14 cellular contexts compared by ENCODE assay signal in the genomic region with DNA sequence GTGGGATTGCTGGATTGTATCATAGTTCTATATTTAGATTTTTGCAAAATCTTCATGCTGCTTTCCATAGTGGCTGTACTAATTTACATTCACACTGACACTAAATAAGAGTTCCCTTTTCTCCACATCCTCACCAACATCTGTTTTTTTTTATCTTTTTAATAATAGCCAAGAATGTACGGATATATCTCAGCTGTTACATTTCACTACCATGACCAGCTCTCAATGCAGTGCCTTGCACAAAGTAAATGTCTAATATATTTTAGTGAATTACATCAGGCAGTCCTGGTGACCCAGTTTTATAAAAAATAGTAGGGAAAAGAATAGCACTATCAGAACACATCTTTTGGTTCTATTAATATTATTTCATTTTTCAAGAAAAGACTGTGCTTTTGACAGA.
DNase-seq lines count a peak whose midpoint lies in the region; ATAC-seq and TF ChIP-seq lines count a peak whose summit lies in the region.
"Had no signal": no experiment of that assay in that cellular context is flagged by ENCODE, and none has a peak within 500 bp of the region (broad histone marks: within the 10 kb centered on the region; RNA-seq: fewer than 3 reads in every experiment).

No MANE protein-coding gene starts in this region.

- peaks cover 47% of the 10 kb centered on the region for H3K4me1 Mint-ChIP-seq in chondrocyte (ENCODE audit: low read depth)
- H3K4me1 Mint-ChIP-seq: CD4-positive, alpha-beta memory T cell had no signal

- H2AFZ ChIP-seq in GM23248: no peak overlapping the region

- no peak overlapping the region for H3K4me2 ChIP-seq in GM23248 (ENCODE audit: unreplicated experiment)

- TF ChIP-seq POLR2A in right lobe of liver (IDR thresholded peaks at IDR 0.05): no peak

- H3K27ac ChIP-seq in GM23248 (no peak overlapping the region), right lobe of liver (no peak overlapping the region)
- H3K27ac ChIP-seq: C4-2B had no signal

- H4K20me1 ChIP-seq in GM23248 (ENCODE audit: insufficient read depth): no peaks in the 10 kb centered on the region

- DNase-seq in GM23248 (peak; percentile 31), chondrocyte (ENCODE audit: low spot score) (no peak), fibroblast of the aortic adventitia (ENCODE audit: low read depth) (peak; percentile 57), OCI-M2 (lab: John Stamatoyannopoulos, UW; ENCODE audit: unreplicated experiment) (no peak), right lobe of liver (no peak), NCI-H510A treated with DMSO at 0.1 percent for 48 hours (lab: John Stamatoyannopoulos, UW) (no peak)
- DNase-seq: BE2C; CD4-positive, alpha-beta memory T cell; DMS79; EL; HCEC 1CT; HFFc6 had no signal

- H3K27ac Mint-ChIP-seq in chondrocyte (ENCODE audit: unreplicated experiment): peak overlapping the region; percentile 78
- H3K27ac Mint-ChIP-seq: HFFc6 had no signal

- H3K9me3 ChIP-seq in GM23248 (ENCODE audit: low read depth): no peaks in the 10 kb centered on the region
- no peaks in the 10 kb centered on the region for H3K9me3 ChIP-seq in right lobe of liver
- H3K9me3 ChIP-seq: BE2C had no signal

- no peaks in the 10 kb centered on the region for H3K27me3 Mint-ChIP-seq in chondrocyte (ENCODE audit: low read depth)

- peaks cover 47% of the 10 kb centered on the region for H3K4me1 ChIP-seq in GM23248 (ENCODE audit: insufficient read depth)
- no peaks in the 10 kb centered on the region for H3K4me1 ChIP-seq in right lobe of liver
- H3K4me1 ChIP-seq: BE2C had no signal

- no peak overlapping the region for H3K9ac ChIP-seq in GM23248

- H3K79me2 ChIP-seq in GM23248 (ENCODE audit: insufficient read depth): no peaks in the 10 kb centered on the region

- TF ChIP-seq CTCF in chondrocyte (IDR thresholded peaks at IDR 0.05) (no peak), fibroblast of the aortic adventitia (IDR thresholded peaks at IDR 0.05; ENCODE audit: insufficient read depth, low read length) (no peak), right lobe of liver (IDR thresholded peaks at IDR 0.05) (no peak)

- H3K36me3 ChIP-seq in GM23248 (ENCODE audit: low read depth) (no peaks in the 10 kb centered on the region), right lobe of liver (no peaks in the 10 kb centered on the region)
- H3K36me3 ChIP-seq: BE2C had no signal

- intact Hi-C loops in right lobe of liver (cut with DNase I): no loop called here

- H3K4me3 Mint-ChIP-seq in chondrocyte (ENCODE audit: unreplicated experiment): no peak overlapping the region
- H3K4me3 Mint-ChIP-seq: CD4-positive, alpha-beta memory T cell; HFFc6 had no signal

- no peak for ATAC-seq in GM18519 (IDR thresholded peaks at IDR 0.05; ENCODE audit: low FRiP score, unreplicated experiment)
- ATAC-seq in right lobe of liver: no peak

- in situ Hi-C loops in GM23248 (cut with MboI): no loop called here

- peaks cover 50% of the 10 kb centered on the region for H3F3A ChIP-seq in GM23248 (ENCODE audit: insufficient read depth)

- H3K4me3 ChIP-seq in GM23248: no peak overlapping the region
- H3K4me3 ChIP-seq in fibroblast of the aortic adventitia (ENCODE audit: low read depth, low read length): no peak overlapping the region
- no peak overlapping the region for H3K4me3 ChIP-seq in right lobe of liver

- H3K9me3 Mint-ChIP-seq in chondrocyte (ENCODE audit: low read depth): no peaks in the 10 kb centered on the region
- H3K9me3 Mint-ChIP-seq: HFFc6 had no signal

- no peaks in the 10 kb centered on the region for H3K36me3 Mint-ChIP-seq in chondrocyte (ENCODE audit: low read depth)
- H3K36me3 Mint-ChIP-seq: CD4-positive, alpha-beta memory T cell had no signal

- H3K27me3 ChIP-seq in GM23248 (replicated peaks; ENCODE audit: insufficient read depth) (no peaks in the 10 kb centered on the region), right lobe of liver (no peaks in the 10 kb centered on the region)
- H3K27me3 ChIP-seq: BE2C had no signal

- WGBS in GM23248 (ENCODE audit: low coverage in 1 of 2, low lambda C conversion rate in 2 of 2, missing lambda C conversion rate in 2 of 2), 2 experiments: 25 to 26% methylated on average over 1 of the region's 1 CpG
- WGBS in right lobe of liver (ENCODE audit: insufficient coverage, low coverage, low lambda C conversion rate, missing lambda C conversion rate): 47% methylated on average over 1 of the region's 1 CpG

- H3K9me2 ChIP-seq in GM23248 (ENCODE audit: insufficient read depth): no peaks in the 10 kb centered on the region

Comparison
In these comparisons a context has a peak if more than half of its experiments do, and no peak if none do; other contexts are left out.
1. DNase-seq: peak in GM23248 (single experiment) and fibroblast of the aortic adventitia (single experiment); none in chondrocyte (single experiment), OCI-M2 (single experiment), right lobe of liver (0 of 3) and NCI-H510A treated with DMSO at 0.1 percent for 48 hours (single experiment).